Comparison of ENCODE assay signal across 8 cellular contexts in the genomic region with DNA sequence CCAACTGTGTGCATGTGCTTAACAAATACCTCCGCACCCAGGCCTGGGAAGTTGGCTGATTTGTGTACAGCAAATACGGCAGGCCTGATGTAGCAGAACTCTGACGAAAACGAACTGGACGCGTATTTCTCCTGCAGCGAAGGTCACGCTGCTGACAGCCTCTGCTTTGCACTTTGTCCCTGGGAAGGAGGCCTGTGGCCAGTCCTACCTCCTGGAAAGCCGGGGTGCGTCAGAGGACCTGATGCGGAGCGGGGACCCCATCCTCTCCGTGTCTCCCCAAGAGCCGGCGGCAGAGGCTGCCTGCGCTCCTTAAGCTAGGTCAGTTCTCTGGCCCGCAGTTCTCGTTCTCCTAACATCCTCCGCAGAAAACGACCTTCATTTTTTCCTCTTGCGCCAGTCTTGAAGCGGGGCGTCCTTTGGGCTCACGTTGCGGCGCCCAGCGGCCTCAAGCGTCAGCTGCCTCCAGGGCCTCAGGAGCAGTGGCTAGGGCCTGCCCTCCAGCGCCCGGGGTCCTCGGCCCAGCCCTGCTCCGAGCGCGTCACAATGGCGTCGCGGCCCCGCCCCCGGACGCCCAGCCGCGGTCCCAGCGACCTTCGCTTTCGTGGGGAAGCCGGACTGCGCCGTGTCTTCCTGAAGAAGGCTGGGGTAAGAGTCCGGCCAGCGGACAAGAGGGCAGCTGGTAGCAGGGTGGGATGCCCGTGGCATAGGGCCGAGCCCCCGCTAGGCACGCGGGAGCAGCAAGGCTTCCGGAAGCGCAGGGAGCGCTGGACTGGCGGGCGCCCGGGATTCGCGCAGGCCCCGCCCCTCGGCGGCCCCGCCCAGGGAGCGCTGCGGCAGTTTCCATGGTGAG. TPM values are rescaled to one million over a fixed set of nuclear protein-coding genes. Genes with fewer than 3 reads are reported as not detected.
DNase-seq lines count a peak whose midpoint lies in the region; ATAC-seq and TF ChIP-seq lines count a peak whose summit lies in the region.

TSS of gene ZNF487 (plus strand) at position 821 of the 850 bp plus-strand sequence. CDS start 38,703 bp downstream, outside the sequence.

- peak; percentile 36 for TF ChIP-seq CTCF in GM10248 (IDR thresholded peaks at IDR 0.05; ENCODE audit: control extremely low read depth, extremely low read depth, low read depth, missing control alignments)
- TF ChIP-seq CTCF in heart left ventricle (IDR thresholded peaks at IDR 0.05): peak in 8 of 12 donors; percentile 7 to 54 (median 34)
- TF ChIP-seq CTCF in type B pancreatic cell (conservative IDR thresholded peaks at IDR 0.05): peak; percentile 19

- H3K36me3 ChIP-seq in MG63: no peaks in the 10 kb centered on the region
- no peaks in the 10 kb centered on the region for H3K36me3 ChIP-seq in heart left ventricle

- peak; percentile 98 to 99 (median 99) for ATAC-seq in heart left ventricle

- H3K27me3 ChIP-seq in MG63 (no peaks in the 10 kb centered on the region), heart left ventricle (no peaks in the 10 kb centered on the region)

- peak in 1 of 2 donors; percentile 94 for TF ChIP-seq POLR2A in heart left ventricle (IDR thresholded peaks at IDR 0.05)

- peaks cover 6% of the 10 kb centered on the region for H3K4me1 Mint-ChIP-seq in type B pancreatic cell (ENCODE audit: unreplicated experiment)

- no peaks in the 10 kb centered on the region for H3K27me3 Mint-ChIP-seq in type B pancreatic cell

- H3K27ac ChIP-seq in adipose tissue (ENCODE audit: low read depth, low read length) (peak within 1 kb of the TSS; percentile 90), heart left ventricle (peak within 1 kb of the TSS; percentile 94 to 100 (median 98))

- H3K9me3 ChIP-seq in MG63 (no peaks in the 10 kb centered on the region), heart left ventricle (no peaks in the 10 kb centered on the region)

- intact Hi-C loops in heart left ventricle (cut with DNase I): loop anchor here in 7 of 10 donors (1.0 to 5.0 kb wide), 7 partner anchors 15 to 74 kb away; partner anchors contain the start of gene HNRNPF (in 1 of the 7)

- 0 to 1% (median 1%) methylated on average over 62 to 69 of the region's 69 CpGs for WGBS in adipose tissue, 3 donors
- WGBS in heart left ventricle, 4 donors: 0 to 1% (median 1%) methylated on average over 29 to 69 of the region's 69 CpGs

- H3K36me3 Mint-ChIP-seq in type B pancreatic cell: peaks cover 10% of the 10 kb centered on the region

- POLR2A ChIA-PET in GM10248 (lab: Yijun Ruan, JAX): interaction anchor here (0.5 to 0.9 kb wide), 2 partner anchors 29 to 46 kb away, joined by 5 to 6 read pairs; no protein-coding TSS in a partner anchor

- no peaks in the 10 kb centered on the region for H3K9me3 Mint-ChIP-seq in type B pancreatic cell

- peaks cover 0 to 26% (median 13%) of the 10 kb centered on the region in 12 donors for H3K4me1 ChIP-seq in heart left ventricle

- H3K27ac Mint-ChIP-seq in type B pancreatic cell: peak within 1 kb of the TSS; percentile 99

- DNase-seq in GM10248 (ENCODE audit: extremely low spot score) (peak; percentile 95), HCEC 1CT (peak; percentile 87), MG63 (peak; percentile 86), SW480 (ENCODE audit: low spot score) (peak; percentile 82), heart left ventricle (peak; percentile 90 to 94 (median 92)), pons (ENCODE audit: low spot score) (peak; percentile 87), type B pancreatic cell (ENCODE audit: extremely low spot score, unreplicated experiment) (peak; percentile 90)

- H3K4me3 ChIP-seq in MG63 (peak within 1 kb of the TSS; percentile 93), heart left ventricle (peak within 1 kb of the TSS; percentile 55 to 99 (median 81))

- CTCF ChIA-PET in GM10248 (lab: Yijun Ruan, JAX): interaction anchor here (1.0 to 1.7 kb wide), 5 partner anchors 13 to 29 kb away, joined by 3 to 4 read pairs (median 4); no protein-coding TSS in a partner anchor

- H3K4me3 Mint-ChIP-seq in type B pancreatic cell: peak within 1 kb of the TSS; percentile 96

RNA-seq across cellular contexts. Expression of gene ZNF487, which starts in this region (rescaled TPM):
- total RNA-seq in MG63 (2014; rRNA removed; shearing (Covaris generic); ENCODE audit: low replicate concordance): 1.3 and 5.4 TPM in 2 replicates
- polyA plus RNA-seq in adipose tissue (1 to 10 TPM; 4.2 to 4.8 (median 4.4) TPM), heart left ventricle (1 to 10 TPM; 2.2 to 3.4 TPM)
- total RNA-seq in heart left ventricle (1 to 10 TPM; 1.8 to 5.1 (median 2.4) TPM), type B pancreatic cell (ENCODE audit: low replicate concordance) (3.5 and 6.4 TPM in 2 replicates)

Comparison
In these comparisons a context has a peak if more than half of its experiments do, and no peak if none do; other contexts are left out.
1. Peak in every context shown above with its lines: DNase-seq, ATAC-seq, H3K4me3 ChIP-seq and H3K27ac ChIP-seq.